Comparison of ENCODE assay signal across 1 cellular context in genomic region chr19:45577111-45577905, GRCh38.
TF ChIP-seq lines count a peak whose summit lies in the region.

No MANE protein-coding gene starts in this region.

TF ChIP-seq in GM12878, 131 proteins besides CTCF, POLR2A, EP300 and RAD21 (continued from another document):
- TF ChIP-seq E4F1 (IDR thresholded peaks at IDR 0.05; ENCODE audit: borderline replicate concordance, partially characterized antibody) (no peak), BRCA1 (IDR thresholded peaks at IDR 0.05; ENCODE audit: low read depth, low read length) (no peak), PKNOX1 (IDR thresholded peaks at IDR 0.05) (no peak), PAX5 (IDR thresholded peaks at IDR 0.05; ENCODE audit: borderline replicate concordance, low read depth, low read length) (no peak), TCF12 (IDR thresholded peaks at IDR 0.05; ENCODE audit: low read depth, low read length) (peak; percentile 62; the same call in 1 of the 2 replicates), FOS (IDR thresholded peaks at IDR 0.05; ENCODE audit: borderline replicate concordance, extremely low read depth, insufficient read length) (no peak), KDM1A (IDR thresholded peaks at IDR 0.05; ENCODE audit: borderline replicate concordance) (no peak), NR2F1 (conservative IDR thresholded peaks at IDR 0.05) (no peak), PRDM15 (CRISPR knock-in tag; IDR thresholded peaks at IDR 0.05) (no peak), IKZF1 (conservative IDR thresholded peaks at IDR 0.05) (0 out of 2 replicates have a peak, but pooled peaks have one; percentile 35), MTA2 (IDR thresholded peaks at IDR 0.05; ENCODE audit: low read depth) (peak; percentile 69), RAD51 (IDR thresholded peaks at IDR 0.05) (no peak), NFYA (IDR thresholded peaks at IDR 0.05; ENCODE audit: borderline replicate concordance, low read depth, low read length) (no peak), MAX (IDR thresholded peaks at IDR 0.05; ENCODE audit: low read depth, low read length) (no peak), ZNF687 (IDR thresholded peaks at IDR 0.05) (0 out of 2 replicates have a peak, but pooled peaks have one; percentile 27), ATF3 (IDR thresholded peaks at IDR 0.05; ENCODE audit: borderline replicate concordance, extremely low read depth, low read depth, low read length) (no peak), CEBPB (IDR thresholded peaks at IDR 0.05; ENCODE audit: borderline replicate concordance in 1 of 2, low read depth in 2 of 2, low read length in 2 of 2) (no peak), SIX5 (IDR thresholded peaks at IDR 0.05; ENCODE audit: low read depth, low read length, severe bottlenecking) (no peak), CUX1 (IDR thresholded peaks at IDR 0.05; ENCODE audit: insufficient replicate concordance, low read depth, low read length) (no peak), SIN3A (IDR thresholded peaks at IDR 0.05; ENCODE audit: low read depth, low read length) (no peak), CBX5 (IDR thresholded peaks at IDR 0.05; ENCODE audit: low read depth) (no peak), HDAC2 (IDR thresholded peaks at IDR 0.05) (no peak), BHLHE40 (IDR thresholded peaks at IDR 0.05; ENCODE audit: borderline replicate concordance in 1 of 2, low read depth in 2 of 2, low read length in 1 of 2) (no peak), ZNF217 (IDR thresholded peaks at IDR 0.05) (no peak), RELA (IDR thresholded peaks at IDR 0.05; ENCODE audit: borderline replicate concordance, partially characterized antibody) (no peak), ATF2 (IDR thresholded peaks at IDR 0.05; ENCODE audit: low read length) (no peak), NFIC (IDR thresholded peaks at IDR 0.05; ENCODE audit: low read depth, low read length) (no peak), SPI1 (IDR thresholded peaks at IDR 0.05; ENCODE audit: borderline replicate concordance, insufficient read depth, low read depth, low read length) (no peak)
